In genomic region chr5:131524431-131524830, GRCh38 we compare ENCODE assay signal across 13 cellular contexts.
A peak's percentile ranks its signal among the peaks of the same experiment; 100 is the strongest.
DNase-seq lines count a peak whose midpoint lies in the region; ATAC-seq and TF ChIP-seq lines count a peak whose summit lies in the region.
"Had no signal": no experiment of that assay in that cellular context is flagged by ENCODE, and none has a peak within 500 bp of the region (broad histone marks: within the 10 kb centered on the region; RNA-seq: fewer than 3 reads in every experiment).

No MANE protein-coding gene starts in this region.

- no peak overlapping the region for H3K27ac Mint-ChIP-seq in activated CD4-positive, alpha-beta T cell treated with anti-CD3 and anti-CD28 coated beads, Interleukin-2, amount 10 ng/mL, durations not matched to agents 24 days and 14 days
- H3K27ac Mint-ChIP-seq in natural killer cell (peak overlapping the region; percentile 10 to 24), glutamatergic neuron (ENCODE audit: unreplicated experiment) (no peak overlapping the region)
- H3K27ac Mint-ChIP-seq in natural killer cell treated with Interleukin-12 subunit alpha and Interleukin-12 subunit beta and Interleukin-15 and Interleukin-18, amount 100 ng/mL, for 72 hours, result no peak overlapping the region

- H3K27me3 Mint-ChIP-seq in activated CD4-positive, alpha-beta T cell treated with anti-CD3 and anti-CD28 coated beads, Interleukin-2, amount 10 ng/mL, durations not matched to agents 24 days and 14 days, result no peaks in the 10 kb centered on the region
- no peaks in the 10 kb centered on the region for H3K27me3 Mint-ChIP-seq in natural killer cell (ENCODE audit: low read depth in 2 of 2)
- no peaks in the 10 kb centered on the region for H3K27me3 Mint-ChIP-seq in natural killer cell treated with Interleukin-12 subunit alpha and Interleukin-12 subunit beta and Interleukin-15 and Interleukin-18, amount 100 ng/mL, for 72 hours
- H3K27me3 Mint-ChIP-seq in glutamatergic neuron (ENCODE audit: unreplicated experiment), result peaks cover 5% of the 10 kb centered on the region
- H3K27me3 Mint-ChIP-seq: CD8-positive, alpha-beta memory T cell had no signal

- H3K36me3 Mint-ChIP-seq in activated CD4-positive, alpha-beta T cell treated with anti-CD3 and anti-CD28 coated beads, Interleukin-2, amount 10 ng/mL, durations not matched to agents 24 days and 14 days (ENCODE audit: low read depth), result peaks cover 29% of the 10 kb centered on the region
- H3K36me3 Mint-ChIP-seq in natural killer cell (no peaks in the 10 kb centered on the region), glutamatergic neuron (ENCODE audit: unreplicated experiment) (no peaks in the 10 kb centered on the region)
- H3K36me3 Mint-ChIP-seq in natural killer cell treated with Interleukin-12 subunit alpha and Interleukin-12 subunit beta and Interleukin-15 and Interleukin-18, amount 100 ng/mL, for 72 hours, result peaks cover 6% of the 10 kb centered on the region

- ATAC-seq in natural killer cell, result no peak
- no peak for ATAC-seq in natural killer cell treated with Interleukin-12 subunit alpha and Interleukin-12 subunit beta and Interleukin-15 and Interleukin-18, amount 100 ng/mL, for 72 hours
- no peak for ATAC-seq in HG02623 (IDR thresholded peaks at IDR 0.05; ENCODE audit: unreplicated experiment)

- DNase-seq in activated CD4-positive, alpha-beta T cell treated with anti-CD3 and anti-CD28 coated beads, Interleukin-2, amount 10 ng/mL, durations not matched to agents 24 days and 14 days, result peak; percentile 43
- DNase-seq in activated CD4-positive, alpha-beta T cell treated with anti-CD3 and anti-CD28 coated beads, Interleukin-2, amount 50 U/mL, for 1 hour, result no peak
- DNase-seq in natural killer cell, result no peak
- no peak for DNase-seq in natural killer cell treated with Interleukin-12 subunit alpha and Interleukin-12 subunit beta and Interleukin-15 and Interleukin-18, amount 100 ng/mL, for 72 hours (ENCODE audit: low spot score)
- DNase-seq in glutamatergic neuron, result peak; percentile 26
- DNase-seq in mucosa of gallbladder (ENCODE audit: low spot score), result no peak
- DNase-seq: CD8-positive, alpha-beta memory T cell; DMS79; GM23248; NCI-H1105; NCI-H2081 treated with DMSO at 0.1 percent for 48 hours; SHP77 treated with DMSO at 0.1 percent for 48 hours had no signal

- intact Hi-C loops in activated CD4-positive, alpha-beta T cell treated with anti-CD3 and anti-CD28 coated beads, Interleukin-2, amount 10 ng/mL, durations not matched to agents 24 days and 14 days (cut with micrococcal nuclease), result no loop called here
- intact Hi-C loops in natural killer cell (cut with micrococcal nuclease), result no loop called here

- H3K9me3 Mint-ChIP-seq in activated CD4-positive, alpha-beta T cell treated with anti-CD3 and anti-CD28 coated beads, Interleukin-2, amount 10 ng/mL, durations not matched to agents 24 days and 14 days, result no peaks in the 10 kb centered on the region
- H3K9me3 Mint-ChIP-seq in natural killer cell (no peaks in the 10 kb centered on the region), glutamatergic neuron (ENCODE audit: unreplicated experiment) (peaks cover 11% of the 10 kb centered on the region)
- no peaks in the 10 kb centered on the region for H3K9me3 Mint-ChIP-seq in natural killer cell treated with Interleukin-12 subunit alpha and Interleukin-12 subunit beta and Interleukin-15 and Interleukin-18, amount 100 ng/mL, for 72 hours
- H3K9me3 Mint-ChIP-seq: CD8-positive, alpha-beta memory T cell had no signal

- TF ChIP-seq CTCF in natural killer cell (IDR thresholded peaks at IDR 0.05) (no peak), glutamatergic neuron (IDR thresholded peaks at IDR 0.05; ENCODE audit: partially characterized antibody, unreplicated experiment) (no peak)

- H3K4me1 Mint-ChIP-seq in activated CD4-positive, alpha-beta T cell treated with anti-CD3 and anti-CD28 coated beads, Interleukin-2, amount 10 ng/mL, durations not matched to agents 24 days and 14 days, result peaks cover 34% of the 10 kb centered on the region
- peaks cover 36 to 56% of the 10 kb centered on the region in 2 donors for H3K4me1 Mint-ChIP-seq in natural killer cell
- peaks cover 35 to 36% of the 10 kb centered on the region in 2 donors for H3K4me1 Mint-ChIP-seq in natural killer cell treated with Interleukin-12 subunit alpha and Interleukin-12 subunit beta and Interleukin-15 and Interleukin-18, amount 100 ng/mL, for 72 hours (ENCODE audit: low read depth in 2 of 2)
- H3K4me1 Mint-ChIP-seq in glutamatergic neuron (ENCODE audit: low read depth, unreplicated experiment), result peaks cover 35% of the 10 kb centered on the region

- H3K4me3 Mint-ChIP-seq in activated CD4-positive, alpha-beta T cell treated with anti-CD3 and anti-CD28 coated beads, Interleukin-2, amount 10 ng/mL, durations not matched to agents 24 days and 14 days, result no peak overlapping the region
- H3K4me3 Mint-ChIP-seq in natural killer cell (no peak overlapping the region), glutamatergic neuron (ENCODE audit: unreplicated experiment) (peak overlapping the region; percentile 67)
- no peak overlapping the region for H3K4me3 Mint-ChIP-seq in natural killer cell treated with Interleukin-12 subunit alpha and Interleukin-12 subunit beta and Interleukin-15 and Interleukin-18, amount 100 ng/mL, for 72 hours

Comparison
In these comparisons a context has a peak if more than half of its experiments do, and no peak if none do; other contexts are left out.
1. DNase-seq: peak in activated CD4-positive, alpha-beta T cell treated with anti-CD3 and anti-CD28 coated beads, Interleukin-2, amount 10 ng/mL, durations not matched to agents 24 days and 14 days (single experiment) and glutamatergic neuron (single experiment); none in activated CD4-positive, alpha-beta T cell treated with anti-CD3 and anti-CD28 coated beads, Interleukin-2, amount 50 U/mL, for 1 hour (single experiment), natural killer cell (single experiment), natural killer cell treated with Interleukin-12 subunit alpha and Interleukin-12 subunit beta and Interleukin-15 and Interleukin-18, amount 100 ng/mL, for 72 hours (single experiment) and mucosa of gallbladder (single experiment).
2. H3K27ac Mint-ChIP-seq: peak in natural killer cell (2 of 2); none in activated CD4-positive, alpha-beta T cell treated with anti-CD3 and anti-CD28 coated beads, Interleukin-2, amount 10 ng/mL, durations not matched to agents 24 days and 14 days (single experiment), natural killer cell treated with Interleukin-12 subunit alpha and Interleukin-12 subunit beta and Interleukin-15 and Interleukin-18, amount 100 ng/mL, for 72 hours (0 of 2) and glutamatergic neuron (single experiment).